In genomic region chr12:46209165-46209564, GRCh38 we compare ENCODE assay signal across 10 cellular contexts. TPM values are rescaled to one million over a fixed set of nuclear protein-coding genes. Genes with fewer than 3 reads are reported as not detected.
DNase-seq lines count a peak whose midpoint lies in the region; ATAC-seq and TF ChIP-seq lines count a peak whose summit lies in the region.
"Had no signal": no experiment of that assay in that cellular context is flagged by ENCODE, and none has a peak within 500 bp of the region (broad histone marks: within the 10 kb centered on the region; RNA-seq: fewer than 3 reads in every experiment).

No MANE protein-coding gene starts in this region.

- ATAC-seq in GM18907 (IDR thresholded peaks at IDR 0.05; ENCODE audit: unreplicated experiment): no peak

- peaks cover 21% of the 10 kb centered on the region for H3K4me1 Mint-ChIP-seq in neural crest cell

- H3K79me2 ChIP-seq in osteoblast (ENCODE audit: insufficient read depth, low read length): no peaks in the 10 kb centered on the region

- H3K27ac Mint-ChIP-seq in neural crest cell (ENCODE audit: unreplicated experiment): peak overlapping the region; percentile 19
- H3K27ac Mint-ChIP-seq: dendritic cell treated with granulocyte-macrophage colony-stimulating factor and Interleukin-4, amounts not matched to agents 40 ng/mL and 50 ng/mL, for 4 days had no signal

- in situ Hi-C loops in brain microvascular endothelial cell (cut with HindIII; ENCODE audit: low pct_ligation_motif_present, low sequenced_read_pairs): no loop called here

- H3K4me1 ChIP-seq in breast epithelium (no peaks in the 10 kb centered on the region), osteoblast (ENCODE audit: insufficient read depth, low read length) (no peaks in the 10 kb centered on the region)

- H3K27me3 ChIP-seq in breast epithelium (no peaks in the 10 kb centered on the region), brain microvascular endothelial cell (replicated peaks) (no peaks in the 10 kb centered on the region), osteoblast (ENCODE audit: insufficient read depth, low read length) (peaks cover 2% of the 10 kb centered on the region)

- H3K4me3 Mint-ChIP-seq in neural crest cell: no peak overlapping the region
- H3K4me3 Mint-ChIP-seq: dendritic cell treated with granulocyte-macrophage colony-stimulating factor and Interleukin-4, amounts not matched to agents 40 ng/mL and 50 ng/mL, for 4 days had no signal

- intact Hi-C loops in breast epithelium (cut with DNase I; ENCODE audit: low total_unique reads): loop anchor here (5.0 kb wide), 1 partner anchor 447 kb away; no protein-coding TSS in a partner anchor
- intact Hi-C loops in posterior cingulate gyrus (cut with DNase I): no loop called here

- TF ChIP-seq CTCF in breast epithelium (IDR thresholded peaks at IDR 0.05) (no peak), neural crest cell (conservative IDR thresholded peaks at IDR 0.05) (no peak), brain microvascular endothelial cell (IDR thresholded peaks at IDR 0.05; ENCODE audit: low read depth, low read length, missing control alignments) (no peak), osteoblast (IDR thresholded peaks at IDR 0.05; ENCODE audit: extremely low read depth, low read depth, low read length) (no peak)

- H4K20me1 ChIP-seq in osteoblast (ENCODE audit: insufficient read depth, low read length): no peaks in the 10 kb centered on the region

- no peak overlapping the region for H3K4me2 ChIP-seq in osteoblast (ENCODE audit: insufficient read depth, low read length)

- DNase-seq in GM03348 (ENCODE audit: low spot score): peak; percentile 15
- peak; percentile 55 for DNase-seq in M059J (ENCODE audit: low read depth)
- DNase-seq in breast epithelium (ENCODE audit: low spot score in 2 of 2): no peak
- no peak for DNase-seq in neural crest cell (ENCODE audit: low read depth, low spot score)
- no peak for DNase-seq in brain microvascular endothelial cell
- no peak for DNase-seq in osteoblast (ENCODE audit: insufficient read length, low spot score, missing footprints)
- DNase-seq in posterior cingulate gyrus: no peak
- DNase-seq: NCI-H2171 treated with DMSO at 0.1 percent for 48 hours had no signal

- H3K36me3 Mint-ChIP-seq in neural crest cell (ENCODE audit: low read depth): peaks cover 43% of the 10 kb centered on the region

- no peaks in the 10 kb centered on the region for H3K9me3 Mint-ChIP-seq in neural crest cell
- H3K9me3 Mint-ChIP-seq: dendritic cell treated with granulocyte-macrophage colony-stimulating factor and Interleukin-4, amounts not matched to agents 40 ng/mL and 50 ng/mL, for 4 days had no signal

- H3K4me3 ChIP-seq in breast epithelium (no peak overlapping the region), brain microvascular endothelial cell (ENCODE audit: low read depth, low read length) (no peak overlapping the region), osteoblast (ENCODE audit: insufficient read depth, low read length) (no peak overlapping the region)

- no peak for TF ChIP-seq POLR2A in breast epithelium (IDR thresholded peaks at IDR 0.05)

- no peaks in the 10 kb centered on the region for H3K36me3 ChIP-seq in breast epithelium
- peaks cover 14% of the 10 kb centered on the region for H3K36me3 ChIP-seq in brain microvascular endothelial cell (replicated peaks)
- H3K36me3 ChIP-seq in osteoblast (ENCODE audit: insufficient read depth, low read length): no peaks in the 10 kb centered on the region

- H3K27me3 Mint-ChIP-seq in neural crest cell (ENCODE audit: low read depth): no peaks in the 10 kb centered on the region

- H3K9me3 ChIP-seq in breast epithelium (no peaks in the 10 kb centered on the region), osteoblast (ENCODE audit: low read depth, low read length) (no peaks in the 10 kb centered on the region)

- no peak overlapping the region for H2AFZ ChIP-seq in osteoblast (ENCODE audit: low read length)

- H3K27ac ChIP-seq in breast epithelium: peak overlapping the region; percentile 70 to 78
- no peak overlapping the region for H3K27ac ChIP-seq in brain microvascular endothelial cell
- no peak overlapping the region for H3K27ac ChIP-seq in osteoblast (ENCODE audit: low read depth, low read length)

RNA-seq across cellular contexts. Expression of gene SLC38A1, which starts 59.7 kb away (rescaled TPM):
- total RNA-seq in M059J (2014; rRNA removed; shearing (Covaris generic)): 43.7 and 49.7 TPM in 2 replicates
- 100 to 1,000 TPM in 2 of 3 donors, 1 to 10 TPM in 1; 7.8 to 219 (median 101) TPM for total RNA-seq in breast epithelium
- total RNA-seq in neural crest cell: 129 and 135 TPM in 2 replicates
- total RNA-seq in osteoblast: 19.2 and 29.7 TPM in 2 replicates

Comparison
In these comparisons a context has a peak if more than half of its experiments do, and no peak if none do; other contexts are left out.
1. DNase-seq: peak in GM03348 (single experiment) and M059J (single experiment); none in breast epithelium (0 of 2), neural crest cell (single experiment), brain microvascular endothelial cell (single experiment), osteoblast (single experiment) and posterior cingulate gyrus (0 of 10).
2. H3K27ac ChIP-seq: peak in breast epithelium (2 of 2); none in brain microvascular endothelial cell (single experiment) and osteoblast (single experiment).